ENCODE assay signal across 8 cellular contexts in the genomic region with DNA sequence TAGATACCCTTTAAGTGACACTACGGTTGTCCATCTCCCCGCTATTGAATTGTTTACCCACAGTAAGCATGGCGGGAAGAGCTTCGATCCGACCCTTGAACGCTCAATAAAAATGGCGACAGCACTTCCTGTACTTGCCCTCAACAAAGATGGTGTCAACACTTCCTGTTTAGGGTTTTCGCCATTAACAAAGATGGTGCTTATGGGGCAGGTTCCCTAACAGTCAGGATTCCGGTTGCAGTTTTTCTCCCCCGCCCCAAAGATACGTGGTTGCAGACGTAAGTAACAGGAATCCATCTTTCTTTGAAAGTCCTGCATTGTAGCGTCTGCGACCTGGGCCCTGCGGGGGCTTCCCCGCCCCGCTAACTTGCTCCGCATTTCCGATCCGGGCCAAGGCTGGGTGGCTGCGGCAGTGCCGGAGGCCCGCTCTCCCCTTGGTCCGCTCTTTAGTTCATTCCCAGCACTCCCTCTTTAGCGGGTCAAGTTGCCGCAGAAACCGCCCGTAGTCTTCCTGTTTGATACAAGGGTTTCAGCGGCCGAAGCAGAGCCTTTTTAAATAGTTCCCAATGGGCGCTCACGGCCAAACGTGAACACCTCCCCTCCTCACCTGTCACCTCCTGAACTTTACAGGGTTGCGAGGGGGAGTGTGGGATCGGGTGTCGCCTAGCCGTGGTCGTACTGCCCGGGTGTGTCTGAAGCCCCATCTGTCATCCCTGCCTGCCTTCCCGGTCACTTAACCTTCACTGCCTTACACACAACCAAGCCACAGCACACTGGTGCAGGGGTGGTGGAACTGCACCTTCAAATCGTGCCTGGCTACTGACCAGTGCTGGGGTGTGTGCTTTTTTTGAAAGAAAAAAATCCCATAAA. TPM values are rescaled to one million over a fixed set of nuclear protein-coding genes. Genes with fewer than 3 reads are reported as not detected.
DNase-seq lines count a peak whose midpoint lies in the region; ATAC-seq, FAIRE-seq and TF ChIP-seq lines count a peak whose summit lies in the region.

TSS of gene CRADD (plus strand) at position 181 of the 870 bp plus-strand sequence.

- H3K9me3 ChIP-seq in KOPT-K1 (ENCODE audit: insufficient read depth, low read length, poor library complexity, severe bottlenecking) (no peaks in the 10 kb centered on the region), esophagus squamous epithelium (no peaks in the 10 kb centered on the region)

- H3K4me1 ChIP-seq in esophagus squamous epithelium: peaks cover 10 to 38% (median 17%) of the 10 kb centered on the region in 3 donors

- peak; percentile 94 for ATAC-seq in GM21786 (IDR thresholded peaks at IDR 0.05; ENCODE audit: unreplicated experiment)

- intact Hi-C loops in esophagus squamous epithelium (cut with DNase I): loop anchor here (10.0 kb wide), 1 partner anchor 83 kb away; no protein-coding TSS in a partner anchor

- WGBS in esophagus squamous epithelium, 2 donors: 0 to 1% methylated on average over 30 to 41 of the region's 41 CpGs

- H3K27ac ChIP-seq in KOPT-K1 (ENCODE audit: low read depth, low read length, poor library complexity, severe bottlenecking) (peak within 1 kb of the TSS; percentile 92), esophagus squamous epithelium (peak within 1 kb of the TSS; percentile 89 to 99 (median 98))

- FAIRE-seq in RCC 7860 (lab: Jason Lieb, UNC): no peak

- peaks cover 0 to 8% (median 0%) of the 10 kb centered on the region in 4 donors for H3K27me3 ChIP-seq in esophagus squamous epithelium

- peak within 1 kb of the TSS; percentile 45 to 82 (median 80) for H3K4me3 ChIP-seq in esophagus squamous epithelium

- H3K36me3 ChIP-seq in KOPT-K1 (ENCODE audit: insufficient read depth, low read length) (no peaks in the 10 kb centered on the region), esophagus squamous epithelium (no peaks in the 10 kb centered on the region)

- TF ChIP-seq CTCF in esophagus squamous epithelium (IDR thresholded peaks at IDR 0.05): peak in 1 of 6 experiments; percentile 2

- DNase-seq in DMS79 treated with DMSO at 0.1 percent for 48 hours (lab: John Stamatoyannopoulos, UW) (peak; percentile 99), RCC 7860 (ENCODE audit: low spot score) (peak; percentile 62), activated T-helper 1 cell treated with Interleukin-2 at 50 U/mL for 16 hours (ENCODE audit: low read depth) (peak; percentile 74), esophagus squamous epithelium (lab: John Stamatoyannopoulos, UW) (peak; percentile 59), myocyte (ENCODE audit: low read depth) (peak; percentile 99)
- DNase-seq in stimulated activated CD8-positive, alpha-beta memory T cell treated with anti-CD3 and anti-CD28 coated beads, Interleukin-7, amount 100 ng/mL, for 48 hours (ENCODE audit: extremely low read depth in 1 of 2, low read depth in 1 of 2): peak; percentile 58 to 80

- peak in 2 of 4 donors; percentile 71 to 76 for TF ChIP-seq POLR2A in esophagus squamous epithelium (IDR thresholded peaks at IDR 0.05)

RNA-seq across cellular contexts. Expression of gene CRADD, which starts in this region (rescaled TPM):
- 10 to 100 TPM; 20.2 to 22.9 (median 21.7) TPM for total RNA-seq in esophagus squamous epithelium
- total RNA-seq in myocyte: 30.1 and 37.1 TPM in 2 replicates
- 22.5 TPM for polyA plus RNA-seq in myocyte (2012)

Comparison
In these comparisons a context has a peak if more than half of its experiments do, and no peak if none do; other contexts are left out.
1. Peak in every context shown above with its lines: DNase-seq, ATAC-seq, H3K4me3 ChIP-seq and H3K27ac ChIP-seq.